8 cellular contexts compared by ENCODE assay signal in genomic region chr1:218164111-218164929, GRCh38.
A peak's percentile ranks its signal among the peaks of the same experiment; 100 is the strongest.
DNase-seq lines count a peak whose midpoint lies in the region; ATAC-seq, FAIRE-seq and TF ChIP-seq lines count a peak whose summit lies in the region.

No MANE protein-coding gene starts in this region.

- H3K4me3 Mint-ChIP-seq in activated CD4-positive, alpha-beta memory T cell treated with anti-CD3 and anti-CD28 coated beads for 36 hours = peak overlapping the region; percentile 64

- 2% methylated on average over 47 to 68 of the region's 68 CpGs for WGBS in pancreas, 2 donors

- FAIRE-seq in pancreas (lab: Jason Lieb, UNC) = no peak

- H3K9me3 Mint-ChIP-seq in activated CD4-positive, alpha-beta memory T cell treated with anti-CD3 and anti-CD28 coated beads for 36 hours = no peaks in the 10 kb centered on the region

- DNase-seq in D341Med (ENCODE audit: low spot score) (peak; percentile 76), LNCaP clone FGC (ENCODE audit: low read depth) (peak; percentile 39), Right ventricle myocardium superior (peak; percentile 46), pancreas (peak in 3 of 6 donors; percentile 19 to 75 (median 62)), NCI-H2029 (lab: John Stamatoyannopoulos, UW) (no peak)
- DNase-seq in activated CD4-positive, alpha-beta memory T cell treated with anti-CD3 and anti-CD28 coated beads for 36 hours = peak; percentile 10

- CTCF ChIA-PET in activated CD4-positive, alpha-beta memory T cell treated with anti-CD3 and anti-CD28 coated beads for 36 hours (lab: Charles Lee) = no interaction called here

- ATAC-seq in GM21381 (IDR thresholded peaks at IDR 0.05; ENCODE audit: unreplicated experiment) = peak; percentile 44
- peak; percentile 87 for ATAC-seq in Right ventricle myocardium superior (ENCODE audit: poor library complexity)
- ATAC-seq in pancreas = peak; percentile 61 to 77 (median 70)
- no peak for ATAC-seq in HG03460 (IDR thresholded peaks at IDR 0.05; ENCODE audit: unreplicated experiment)

- peak overlapping the region; percentile 44 for H3K4me3 ChIP-seq in LNCaP clone FGC (ENCODE audit: low read depth, low read length)
- peak overlapping the region; percentile 12 to 54 (median 24) for H3K4me3 ChIP-seq in pancreas

- POLR2A ChIA-PET in activated CD4-positive, alpha-beta memory T cell treated with anti-CD3 and anti-CD28 coated beads for 36 hours (lab: Charles Lee) = no interaction called here

- H3K27me3 ChIP-seq in pancreas = peaks cover 0 to 43% (median 16%) of the 10 kb centered on the region in 4 donors

- intact Hi-C loops in activated CD4-positive, alpha-beta memory T cell treated with anti-CD3 and anti-CD28 coated beads for 36 hours (cut with micrococcal nuclease) = loop anchor here (10.0 kb wide), 1 partner anchor 1030 kb away; no protein-coding TSS in a partner anchor
- intact Hi-C loops in Right ventricle myocardium superior (cut with DNase I) = no loop called here
- intact Hi-C loops in pancreas (cut with DNase I) = no loop called here

- H3K36me3 Mint-ChIP-seq in activated CD4-positive, alpha-beta memory T cell treated with anti-CD3 and anti-CD28 coated beads for 36 hours = no peaks in the 10 kb centered on the region

- H3K36me3 ChIP-seq in pancreas = no peaks in the 10 kb centered on the region

- peaks cover 53% of the 10 kb centered on the region for H3K27me3 Mint-ChIP-seq in activated CD4-positive, alpha-beta memory T cell treated with anti-CD3 and anti-CD28 coated beads for 36 hours

- H3K4me1 ChIP-seq in pancreas = peaks cover 0 to 5% (median 0%) of the 10 kb centered on the region in 3 donors

- H3K9me3 ChIP-seq in pancreas = no peaks in the 10 kb centered on the region

- TF ChIP-seq CTCF in LNCaP clone FGC (IDR thresholded peaks at IDR 0.05; ENCODE audit: control insufficient read depth, extremely low read depth, insufficient read depth) (no peak), pancreas (IDR thresholded peaks at IDR 0.05) (no peak)

- H3K4me1 Mint-ChIP-seq in activated CD4-positive, alpha-beta memory T cell treated with anti-CD3 and anti-CD28 coated beads for 36 hours (ENCODE audit: low read depth) = peaks cover 19% of the 10 kb centered on the region

- no peak overlapping the region for H3K27ac Mint-ChIP-seq in activated CD4-positive, alpha-beta memory T cell treated with anti-CD3 and anti-CD28 coated beads for 36 hours

- no peak overlapping the region for H3K27ac ChIP-seq in pancreas
